ENCODE assay signal across 27 cellular contexts in genomic region chr7:52079726-52080125, GRCh38.
"Had no signal": no experiment of that assay in that cellular context is flagged by ENCODE, and none has a peak within 500 bp of the region (broad histone marks: within the 10 kb centered on the region; RNA-seq: fewer than 3 reads in every experiment).

No MANE protein-coding gene starts in this region.

- H3K36me3 ChIP-seq: colonic mucosa, esophagus squamous epithelium, gastrocnemius medialis, heart right ventricle, left lung, lower lobe of right lung had no signal

- H3K4me3 ChIP-seq: colonic mucosa, esophagus squamous epithelium, gastrocnemius medialis, heart right ventricle, left lung, lower lobe of right lung, mucosa of descending colon had no signal

- H3K27ac Mint-ChIP-seq: dendritic cell treated with granulocyte-macrophage colony-stimulating factor and Interleukin-4, amounts not matched to agents 40 ng/mL and 50 ng/mL, for 4 days; immature natural killer cell; mesothelial cell of epicardium had no signal

- H3K4me1 Mint-ChIP-seq: immature natural killer cell, mesothelial cell of epicardium had no signal

- H3K9me3 Mint-ChIP-seq: mesothelial cell of epicardium had no signal

- H3K4me3 Mint-ChIP-seq: dendritic cell treated with granulocyte-macrophage colony-stimulating factor and Interleukin-4, amounts not matched to agents 40 ng/mL and 50 ng/mL, for 4 days; immature natural killer cell; mesothelial cell of epicardium had no signal

- DNase-seq: cerebellar nuclear complex; colonic mucosa; cortex of kidney; effector CD4-positive, alpha-beta T cell; effector memory CD4-positive, alpha-beta T cell; erythroblast; esophagus squamous epithelium; foreskin fibroblast; foreskin melanocyte; gastrocnemius medialis; glutamatergic neuron; head of caudate nucleus; heart right ventricle; hypothalamus; immature natural killer cell; islet precursor cell; kidney; kidney glomerular epithelial cell; left colon; left lung; left ventricle myocardium superior; lower lobe of right lung; mucosa of descending colon had no signal

- H3K27me3 Mint-ChIP-seq: dendritic cell treated with granulocyte-macrophage colony-stimulating factor and Interleukin-4, amounts not matched to agents 40 ng/mL and 50 ng/mL, for 4 days had no signal

- H3K4me1 ChIP-seq: colonic mucosa, esophagus squamous epithelium, gastrocnemius medialis, heart right ventricle, left lung, lower lobe of right lung had no signal

- ATAC-seq: esophagus mucosa, gastrocnemius medialis, heart right ventricle, left colon, left lung, left ventricle myocardium superior, lower lobe of right lung, mucosa of descending colon had no signal

- H3K27ac ChIP-seq: colonic mucosa, epithelial cell of prostate, esophagus squamous epithelium, gastrocnemius medialis, heart right ventricle, left lung, lower lobe of right lung had no signal

- H3K36me3 Mint-ChIP-seq: mesothelial cell of epicardium had no signal

- H3K9me3 ChIP-seq: colonic mucosa, esophagus squamous epithelium, gastrocnemius medialis, lower lobe of right lung, mucosa of descending colon had no signal

- H3K27me3 ChIP-seq: colonic mucosa, esophagus squamous epithelium, gastrocnemius medialis, heart right ventricle, left lung had no signal
